ENCODE assay signal across 3 cellular contexts in genomic region chr4:20577702-20578101, GRCh38.
A peak's percentile ranks its signal among the peaks of the same experiment; 100 is the strongest.
TF ChIP-seq lines count a peak whose summit lies in the region.

No MANE protein-coding gene starts in this region.

TF ChIP-seq in HepG2, 621 proteins besides CTCF, POLR2A, EP300 and RAD21:
- no peak for TF ChIP-seq SIX1 (CRISPR knock-in tag; IDR thresholded peaks at IDR 0.05; ENCODE audit: borderline replicate concordance)
- TF ChIP-seq AKNA (CRISPR knock-in tag; IDR thresholded peaks at IDR 0.05; ENCODE audit: borderline replicate concordance), result no peak
- TF ChIP-seq NCOA2 (CRISPR knock-in tag; IDR thresholded peaks at IDR 0.05), result no peak
- TF ChIP-seq MAFF (IDR thresholded peaks at IDR 0.05; ENCODE audit: low read depth, low read length), result peak; percentile 60; the same call in 1 of the 2 replicates
- TF ChIP-seq MAFK (conservative IDR thresholded peaks at IDR 0.05 in 1 of 2, IDR thresholded peaks at IDR 0.05 in 1 of 2; ENCODE audit: low read length in 2 of 2), result peak; percentile 79 to 86

TF ChIP-seq in A549, 52 proteins besides CTCF, POLR2A, EP300 and RAD21:
- TF ChIP-seq MAFK (IDR thresholded peaks at IDR 0.05; ENCODE audit: partially characterized antibody), result peak; percentile 42
- TF ChIP-seq CHD2 (IDR thresholded peaks at IDR 0.05; ENCODE audit: low read length, partially characterized antibody), result no peak
TF ChIP-seq in A549: peak in this region for 1.

TF ChIP-seq in IMR-90, 13 proteins besides CTCF, POLR2A, EP300 and RAD21:
- TF ChIP-seq MAFK (IDR thresholded peaks at IDR 0.05; ENCODE audit: low read depth, low read length) (peak; percentile 81), BHLHE40 (IDR thresholded peaks at IDR 0.05; ENCODE audit: low read depth, low read length) (no peak)
TF ChIP-seq in IMR-90: peak in this region for 1.
